ENCODE assay signal across 1 cellular context in the genomic region with DNA sequence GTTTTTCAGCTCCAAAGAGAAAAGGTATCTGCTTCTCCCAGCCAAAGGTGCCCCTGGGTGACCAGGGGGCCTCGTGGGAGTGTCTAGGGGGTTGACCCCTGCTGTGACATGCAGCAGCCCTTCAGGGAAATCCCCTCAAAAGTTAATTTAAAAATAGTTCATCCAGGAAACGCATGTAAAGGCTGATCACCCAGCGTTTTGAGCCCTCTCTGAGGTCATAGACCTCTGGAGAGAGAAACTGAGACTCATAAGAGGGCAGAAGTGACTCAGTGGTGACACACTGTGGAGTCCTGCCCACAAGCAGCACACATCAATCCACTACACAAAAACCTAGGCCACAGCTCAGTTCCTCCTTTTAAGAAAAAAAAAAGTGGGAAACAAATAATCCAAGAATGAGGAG.
TF ChIP-seq lines count a peak whose summit lies in the region.

No MANE protein-coding gene starts in this region.

TF ChIP-seq in GM12878, 131 proteins besides CTCF, POLR2A, EP300 and RAD21 (continued from another document):
- TF ChIP-seq CREM (IDR thresholded peaks at IDR 0.05; ENCODE audit: low read depth) = peak; percentile 89
- TF ChIP-seq IRF4 (IDR thresholded peaks at IDR 0.05; ENCODE audit: low read depth, low read length) = 0 out of 2 replicates have a peak, but pooled peaks have one; percentile 41
- TF ChIP-seq NBN (IDR thresholded peaks at IDR 0.05) = no peak
- TF ChIP-seq PAX5 (IDR thresholded peaks at IDR 0.05; ENCODE audit: borderline replicate concordance, low read depth, low read length) = 0 out of 2 replicates have a peak, but pooled peaks have one; percentile 70
- peak; percentile 84 for TF ChIP-seq SPI1 (IDR thresholded peaks at IDR 0.05; ENCODE audit: borderline replicate concordance, insufficient read depth, low read depth, low read length)
- no peak for TF ChIP-seq SMAD5 (IDR thresholded peaks at IDR 0.05; ENCODE audit: low read depth)
- peak; percentile 82; the same call in 1 of the 2 replicates for TF ChIP-seq FOXM1 (IDR thresholded peaks at IDR 0.05; ENCODE audit: low read depth, low read length)
- peak; percentile 60; the same call in 1 of the 2 replicates for TF ChIP-seq DPF2 (IDR thresholded peaks at IDR 0.05)
- TF ChIP-seq, protein P1, sequence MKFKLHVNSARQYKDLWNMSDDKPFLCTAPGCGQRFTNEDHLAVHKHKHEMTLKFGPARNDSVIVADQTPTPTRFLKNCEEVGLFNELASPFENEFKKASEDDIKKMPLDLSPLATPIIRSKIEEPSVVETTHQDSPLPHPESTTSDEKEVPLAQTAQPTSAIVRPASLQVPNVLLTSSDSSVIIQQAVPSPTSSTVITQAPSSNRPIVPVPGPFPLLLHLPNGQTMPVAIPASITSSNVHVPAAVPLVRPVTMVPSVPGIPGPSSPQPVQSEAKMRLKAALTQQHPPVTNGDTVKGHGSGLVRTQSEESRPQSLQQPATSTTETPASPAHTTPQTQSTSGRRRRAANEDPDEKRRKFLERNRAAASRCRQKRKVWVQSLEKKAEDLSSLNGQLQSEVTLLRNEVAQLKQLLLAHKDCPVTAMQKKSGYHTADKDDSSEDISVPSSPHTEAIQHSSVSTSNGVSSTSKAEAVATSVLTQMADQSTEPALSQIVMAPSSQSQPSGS (IDR thresholded peaks at IDR 0.05; ENCODE audit: low read length) = peak; percentile 67
- no peak for TF ChIP-seq ZNF217 (IDR thresholded peaks at IDR 0.05)
- TF ChIP-seq NFIC (IDR thresholded peaks at IDR 0.05; ENCODE audit: low read depth, low read length) = peak; percentile 64; the same call in 1 of the 2 replicates
- TF ChIP-seq GABPA (IDR thresholded peaks at IDR 0.05; ENCODE audit: low read depth) = 0 out of 2 replicates have a peak, but pooled peaks have one; percentile 11
- no peak for TF ChIP-seq CHD1 (IDR thresholded peaks at IDR 0.05; ENCODE audit: low read depth, low read length)
- TF ChIP-seq SUZ12 (IDR thresholded peaks at IDR 0.05; ENCODE audit: unreplicated experiment) = no peak
- no peak for TF ChIP-seq EGR1 (IDR thresholded peaks at IDR 0.05; ENCODE audit: borderline replicate concordance in 1 of 2, low read depth in 2 of 2, low read length in 2 of 2)
- TF ChIP-seq ATF7 (IDR thresholded peaks at IDR 0.05; ENCODE audit: low read depth) = peak; percentile 71
- TF ChIP-seq MEF2B (IDR thresholded peaks at IDR 0.05; ENCODE audit: partially characterized antibody, poor library complexity, severe bottlenecking) = peak; percentile 57
- 0 out of 4 replicates have a peak, but pooled peaks of 1 of the 2 experiments have one; percentile 2 for TF ChIP-seq SRF (IDR thresholded peaks at IDR 0.05; ENCODE audit: low read depth in 2 of 2, low read length in 2 of 2)
- peak; percentile 78 for TF ChIP-seq KLF5 (IDR thresholded peaks at IDR 0.05; ENCODE audit: partially characterized antibody)
- TF ChIP-seq PKNOX1 (IDR thresholded peaks at IDR 0.05) = peak; percentile 28
- TF ChIP-seq, protein P2, sequence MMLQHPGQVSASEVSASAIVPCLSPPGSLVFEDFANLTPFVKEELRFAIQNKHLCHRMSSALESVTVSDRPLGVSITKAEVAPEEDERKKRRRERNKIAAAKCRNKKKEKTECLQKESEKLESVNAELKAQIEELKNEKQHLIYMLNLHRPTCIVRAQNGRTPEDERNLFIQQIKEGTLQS (IDR thresholded peaks at IDR 0.05; ENCODE audit: borderline replicate concordance, extremely low read depth, low read depth, low read length) = no peak
- peak; percentile 26; the same call in 1 of the 2 replicates for TF ChIP-seq TCF7 (IDR thresholded peaks at IDR 0.05; ENCODE audit: borderline replicate concordance)
- TF ChIP-seq IKZF2 (IDR thresholded peaks at IDR 0.05) = peak; percentile 71 to 78
- 0 out of 2 replicates have a peak, but pooled peaks have one; percentile 5 for TF ChIP-seq TCF12 (IDR thresholded peaks at IDR 0.05; ENCODE audit: low read depth, low read length)
- no peak for TF ChIP-seq BCLAF1 (IDR thresholded peaks at IDR 0.05)
- peak; percentile 60; the same call in 1 of the 2 replicates for TF ChIP-seq MTA2 (IDR thresholded peaks at IDR 0.05; ENCODE audit: low read depth)
- TF ChIP-seq IKZF1 (conservative IDR thresholded peaks at IDR 0.05) = peak; percentile 38
- TF ChIP-seq NR2F1 (conservative IDR thresholded peaks at IDR 0.05) = peak; percentile 74
- no peak for TF ChIP-seq SP1 (IDR thresholded peaks at IDR 0.05; ENCODE audit: low read depth, low read length)
- peak; percentile 82; the same call in 1 of the 2 replicates for TF ChIP-seq EED (IDR thresholded peaks at IDR 0.05; ENCODE audit: low read depth)
- TF ChIP-seq CREB1 (IDR thresholded peaks at IDR 0.05; ENCODE audit: low read depth) = peak; percentile 94
- TF ChIP-seq MEF2A (IDR thresholded peaks at IDR 0.05; ENCODE audit: insufficient read depth, low read depth, low read length) = peak; percentile 81
- TF ChIP-seq ETV6 (conservative IDR thresholded peaks at IDR 0.05 in 1 of 2, IDR thresholded peaks at IDR 0.05 in 1 of 2; ENCODE audit: borderline replicate concordance in 1 of 2, low read depth in 1 of 2) = 0 out of 4 replicates have a peak, but pooled peaks of 1 of the 2 experiments have one; percentile 32
- TF ChIP-seq, protein P3, sequence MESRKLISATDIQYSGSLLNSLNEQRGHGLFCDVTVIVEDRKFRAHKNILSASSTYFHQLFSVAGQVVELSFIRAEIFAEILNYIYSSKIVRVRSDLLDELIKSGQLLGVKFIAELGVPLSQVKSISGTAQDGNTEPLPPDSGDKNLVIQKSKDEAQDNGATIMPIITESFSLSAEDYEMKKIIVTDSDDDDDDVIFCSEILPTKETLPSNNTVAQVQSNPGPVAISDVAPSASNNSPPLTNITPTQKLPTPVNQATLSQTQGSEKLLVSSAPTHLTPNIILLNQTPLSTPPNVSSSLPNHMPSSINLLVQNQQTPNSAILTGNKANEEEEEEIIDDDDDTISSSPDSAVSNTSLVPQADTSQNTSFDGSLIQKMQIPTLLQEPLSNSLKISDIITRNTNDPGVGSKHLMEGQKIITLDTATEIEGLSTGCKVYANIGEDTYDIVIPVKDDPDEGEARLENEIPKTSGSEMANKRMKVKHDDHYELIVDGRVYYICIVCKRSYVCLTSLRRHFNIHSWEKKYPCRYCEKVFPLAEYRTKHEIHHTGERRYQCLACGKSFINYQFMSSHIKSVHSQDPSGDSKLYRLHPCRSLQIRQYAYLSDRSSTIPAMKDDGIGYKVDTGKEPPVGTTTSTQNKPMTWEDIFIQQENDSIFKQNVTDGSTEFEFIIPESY (IDR thresholded peaks at IDR 0.05) = no peak
- TF ChIP-seq JUNB (IDR thresholded peaks at IDR 0.05) = peak; percentile 87
- peak; percentile 41; the same call in 1 of the 2 replicates for TF ChIP-seq BCL11A (IDR thresholded peaks at IDR 0.05; ENCODE audit: low read depth, low read length)
TF ChIP-seq in GM12878: peak in this region for 27.
